ENCODE assay signal across 8 cellular contexts in the genomic region with DNA sequence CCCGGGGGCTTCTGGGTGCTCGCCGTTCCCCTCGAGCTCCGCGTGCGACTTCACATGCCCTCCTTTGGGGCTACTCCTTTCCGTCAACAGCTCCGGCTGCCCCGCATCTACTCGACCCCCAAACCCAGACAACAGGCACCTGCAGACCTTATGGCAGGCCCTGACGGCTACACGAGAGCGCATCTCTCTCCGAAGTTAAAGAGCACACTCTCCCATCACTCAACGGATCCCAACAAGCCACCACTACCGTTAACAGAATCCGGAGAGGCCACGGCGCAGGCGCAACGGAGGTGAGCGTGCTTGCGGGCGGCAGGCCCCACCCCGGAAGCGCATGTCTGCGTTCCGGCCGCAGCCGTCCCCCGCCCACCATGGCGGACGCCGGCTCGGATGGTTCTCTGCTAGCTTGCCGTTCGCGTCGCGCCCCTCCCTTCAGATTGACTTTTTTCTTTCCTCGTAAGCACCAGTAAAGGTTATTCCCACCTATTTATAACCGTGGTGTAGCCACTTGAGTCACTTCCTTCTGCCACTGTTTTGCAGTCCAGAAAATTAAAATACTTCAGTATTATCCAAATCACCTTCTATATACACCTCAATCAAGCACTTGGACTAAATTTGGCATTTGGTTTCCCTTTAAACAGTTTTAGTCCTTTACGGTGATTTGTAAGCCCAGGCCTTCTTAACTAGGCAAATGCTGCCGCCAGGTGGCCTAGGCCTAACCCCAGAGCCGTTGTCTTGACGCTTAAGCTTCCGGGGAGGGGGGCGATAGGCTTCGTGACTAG. TPM values are rescaled to one million over a fixed set of nuclear protein-coding genes. Genes with fewer than 3 reads are reported as not detected.
DNase-seq lines count a peak whose midpoint lies in the region; ATAC-seq and TF ChIP-seq lines count a peak whose summit lies in the region.

A gene (minus strand): TSS at position 269 of the 779 bp plus-strand sequence. CDS start 86 bp downstream, at position 183.

- no peaks in the 10 kb centered on the region for H3K9me3 ChIP-seq in HAP-1
- no peaks in the 10 kb centered on the region for H3K9me3 ChIP-seq in MG63
- no peaks in the 10 kb centered on the region for H3K9me3 ChIP-seq in neural cell (ENCODE audit: low read length)

- peaks cover 16% of the 10 kb centered on the region for H3F3A ChIP-seq in neural cell (ENCODE audit: insufficient read depth, low read length, poor library complexity, severe bottlenecking)

- peak within 1 kb of the TSS; percentile 98 to 100 for H3K4me3 Mint-ChIP-seq in stimulated activated naive CD8-positive, alpha-beta T cell treated with anti-CD3 and anti-CD28 coated beads, Interleukin-15, amount 100 ng/mL, for 72 hours

- peaks cover 84% of the 10 kb centered on the region for H3K4me1 Mint-ChIP-seq in stimulated activated naive CD8-positive, alpha-beta T cell treated with anti-CD3 and anti-CD28 coated beads, Interleukin-15, amount 100 ng/mL, for 72 hours

- H3K27me3 ChIP-seq in HAP-1 (ENCODE audit: low read depth) (no peaks in the 10 kb centered on the region), MG63 (no peaks in the 10 kb centered on the region), neural cell (ENCODE audit: insufficient read depth, low read depth, low read length) (no peaks in the 10 kb centered on the region)

- no peak for TF ChIP-seq RAD21 in neural cell (conservative IDR thresholded peaks at IDR 0.05)

- H3K9ac ChIP-seq in neural cell (ENCODE audit: low read length): peak within 1 kb of the TSS; percentile 66

- peaks cover 15% of the 10 kb centered on the region for H3K4me1 ChIP-seq in HAP-1

- DNase-seq in GDM1 (lab: John Stamatoyannopoulos, UW) (peak; percentile 90), HAP-1 (ENCODE audit: low spot score in 2 of 2) (peak; percentile 90 to 96), MG63 (peak; percentile 96), SHP77 (lab: John Stamatoyannopoulos, UW) (peak; percentile 87 to 95), fibroblast of the aortic adventitia (ENCODE audit: low read depth) (peak; percentile 90)
- peak; percentile 95 for DNase-seq in activated effector memory CD4-positive, alpha-beta T cell treated with Interleukin-2 at 50 U/mL for 16 hours
- DNase-seq in stimulated activated naive CD8-positive, alpha-beta T cell treated with anti-CD3 and anti-CD28 coated beads, Interleukin-15, amount 100 ng/mL, for 72 hours: peak; percentile 96

- no peaks in the 10 kb centered on the region for H3K9me2 ChIP-seq in neural cell (ENCODE audit: insufficient read depth, low read length)

- in situ Hi-C loops in HAP-1 (cut with MboI; ENCODE audit: low sequenced_read_pairs): loop anchor here (10.0 kb wide), 1 partner anchor 72 kb away; no protein-coding TSS in a partner anchor

- peaks cover 18% of the 10 kb centered on the region for H4K20me1 ChIP-seq in neural cell (ENCODE audit: insufficient read depth)

- H3K36me3 ChIP-seq in HAP-1 (replicated peaks) (peaks cover 54% of the 10 kb centered on the region), MG63 (peaks cover 66% of the 10 kb centered on the region), neural cell (ENCODE audit: insufficient read depth, low read length) (peaks cover 12% of the 10 kb centered on the region)

- peak within 1 kb of the TSS; percentile 80 for H3K27ac ChIP-seq in neural cell (ENCODE audit: low read length)

- TF ChIP-seq EP300 in neural cell (conservative IDR thresholded peaks at IDR 0.05; ENCODE audit: poor library complexity, severe bottlenecking): no peak

- H3K27me3 Mint-ChIP-seq in stimulated activated naive CD8-positive, alpha-beta T cell treated with anti-CD3 and anti-CD28 coated beads, Interleukin-15, amount 100 ng/mL, for 72 hours: no peaks in the 10 kb centered on the region

- H3K4me2 ChIP-seq in neural cell (ENCODE audit: low read length): peak within 1 kb of the TSS; percentile 94

- no peak within 1 kb of the TSS for H2AFZ ChIP-seq in neural cell (ENCODE audit: low read depth, low read length)

- peak; percentile 60 for TF ChIP-seq CTCF in fibroblast of the aortic adventitia (IDR thresholded peaks at IDR 0.05; ENCODE audit: insufficient read depth, low read length)
- TF ChIP-seq CTCF in neural cell (IDR thresholded peaks at IDR 0.05; ENCODE audit: poor library complexity, severe bottlenecking): peak; percentile 72

- peak within 1 kb of the TSS; percentile 98 to 100 for H3K27ac Mint-ChIP-seq in stimulated activated naive CD8-positive, alpha-beta T cell treated with anti-CD3 and anti-CD28 coated beads, Interleukin-15, amount 100 ng/mL, for 72 hours

- peak; percentile 91 for ATAC-seq in stimulated activated naive CD8-positive, alpha-beta T cell treated with anti-CD3 and anti-CD28 coated beads, Interleukin-15, amount 100 ng/mL, for 72 hours

- peaks cover 40% of the 10 kb centered on the region for H3K79me2 ChIP-seq in neural cell (replicated peaks; ENCODE audit: insufficient read depth, low read length)

- H3K4me3 ChIP-seq in HAP-1: peak within 1 kb of the TSS; percentile 69
- H3K4me3 ChIP-seq in MG63: peak within 1 kb of the TSS; percentile 93
- H3K4me3 ChIP-seq in fibroblast of the aortic adventitia (ENCODE audit: low read depth, low read length): peak within 1 kb of the TSS; percentile 88
- H3K4me3 ChIP-seq in neural cell (ENCODE audit: low read length): peak within 1 kb of the TSS; percentile 86

- no peaks in the 10 kb centered on the region for H3K9me3 Mint-ChIP-seq in stimulated activated naive CD8-positive, alpha-beta T cell treated with anti-CD3 and anti-CD28 coated beads, Interleukin-15, amount 100 ng/mL, for 72 hours

TF ChIP-seq in neural cell, 6 proteins besides CTCF, POLR2A, EP300 and RAD21:
- TF ChIP-seq, protein P1, sequence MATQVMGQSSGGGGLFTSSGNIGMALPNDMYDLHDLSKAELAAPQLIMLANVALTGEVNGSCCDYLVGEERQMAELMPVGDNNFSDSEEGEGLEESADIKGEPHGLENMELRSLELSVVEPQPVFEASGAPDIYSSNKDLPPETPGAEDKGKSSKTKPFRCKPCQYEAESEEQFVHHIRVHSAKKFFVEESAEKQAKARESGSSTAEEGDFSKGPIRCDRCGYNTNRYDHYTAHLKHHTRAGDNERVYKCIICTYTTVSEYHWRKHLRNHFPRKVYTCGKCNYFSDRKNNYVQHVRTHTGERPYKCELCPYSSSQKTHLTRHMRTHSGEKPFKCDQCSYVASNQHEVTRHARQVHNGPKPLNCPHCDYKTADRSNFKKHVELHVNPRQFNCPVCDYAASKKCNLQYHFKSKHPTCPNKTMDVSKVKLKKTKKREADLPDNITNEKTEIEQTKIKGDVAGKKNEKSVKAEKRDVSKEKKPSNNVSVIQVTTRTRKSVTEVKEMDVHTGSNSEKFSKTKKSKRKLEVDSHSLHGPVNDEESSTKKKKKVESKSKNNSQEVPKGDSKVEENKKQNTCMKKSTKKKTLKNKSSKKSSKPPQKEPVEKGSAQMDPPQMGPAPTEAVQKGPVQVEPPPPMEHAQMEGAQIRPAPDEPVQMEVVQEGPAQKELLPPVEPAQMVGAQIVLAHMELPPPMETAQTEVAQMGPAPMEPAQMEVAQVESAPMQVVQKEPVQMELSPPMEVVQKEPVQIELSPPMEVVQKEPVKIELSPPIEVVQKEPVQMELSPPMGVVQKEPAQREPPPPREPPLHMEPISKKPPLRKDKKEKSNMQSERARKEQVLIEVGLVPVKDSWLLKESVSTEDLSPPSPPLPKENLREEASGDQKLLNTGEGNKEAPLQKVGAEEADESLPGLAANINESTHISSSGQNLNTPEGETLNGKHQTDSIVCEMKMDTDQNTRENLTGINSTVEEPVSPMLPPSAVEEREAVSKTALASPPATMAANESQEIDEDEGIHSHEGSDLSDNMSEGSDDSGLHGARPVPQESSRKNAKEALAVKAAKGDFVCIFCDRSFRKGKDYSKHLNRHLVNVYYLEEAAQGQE (IDR thresholded peaks at IDR 0.05; ENCODE audit: borderline replicate concordance): peak; percentile 32
- TF ChIP-seq MXI1 (conservative IDR thresholded peaks at IDR 0.05; ENCODE audit: poor library complexity, severe bottlenecking) (peak; percentile 97), POLR2AphosphoS5 (IDR thresholded peaks at IDR 0.05) (peak; percentile 86), SMC3 (conservative IDR thresholded peaks at IDR 0.05; ENCODE audit: poor library complexity) (peak; percentile 54), TAF1 (IDR thresholded peaks at IDR 0.05; ENCODE audit: low read depth) (peak; percentile 63), EZH2 (IDR thresholded peaks at IDR 0.05; ENCODE audit: borderline replicate concordance, insufficient read depth, low read length, poor library complexity, severe bottlenecking) (no peak)

RNA-seq across cellular contexts. Expression of the gene that starts here (rescaled TPM):
- total RNA-seq in MG63 (2014; rRNA removed; shearing (Covaris generic); ENCODE audit: low replicate concordance): 2.8 and 10.4 TPM in 2 replicates
- total RNA-seq in fibroblast of the aortic adventitia (ENCODE audit: low replicate concordance): 8.2 and 34.9 TPM in 2 replicates
- 14.3 and 16.9 TPM in 2 replicates for polyA plus RNA-seq in neural cell
- polyA minus RNA-seq in neural cell: 12.6 and 13.6 TPM in 2 replicates

Comparison
In these comparisons a context has a peak if more than half of its experiments do, and no peak if none do; other contexts are left out.
1. Peak in every context shown above with its lines: DNase-seq, ATAC-seq, H3K4me3 ChIP-seq and H3K27ac ChIP-seq.